8 cellular contexts compared by ENCODE assay signal in genomic region chr1:148280831-148281572, GRCh38.
DNase-seq lines count a peak whose midpoint lies in the region; ATAC-seq and TF ChIP-seq lines count a peak whose summit lies in the region.
"Not testable (repeated sequence)": the region's sequence is repeated elsewhere in the genome, so short reads cannot be mapped to it uniquely, and the experiment has no call there.

No MANE protein-coding gene starts in this region.

- H3K36me3 Mint-ChIP-seq in T-helper 2 cell treated with Interferon-gamma antibody and Interleukin-4, amounts not matched to agents 5 μg/mL and 100 μg/mL, for 36 hours (ENCODE audit: low read depth); naive thymus-derived CD4-positive, alpha-beta T cell: not testable (repeated sequence)

- not testable (repeated sequence) for TF ChIP-seq POLR2A in breast epithelium (IDR thresholded peaks at IDR 0.05)

- H3K27me3 ChIP-seq in breast epithelium; cardiac muscle cell; naive thymus-derived CD4-positive, alpha-beta T cell (ENCODE audit: control insufficient read depth in 2 of 2, insufficient read depth in 2 of 2, low read length in 2 of 2): not testable (repeated sequence)

- not testable (repeated sequence) for H3K4me1 ChIP-seq in ES-I3 (ENCODE audit: insufficient read depth, low read length); breast epithelium; cardiac muscle cell (ENCODE audit: low read depth); naive thymus-derived CD4-positive, alpha-beta T cell (ENCODE audit: control insufficient read depth in 2 of 2, insufficient read depth in 2 of 2, low read length in 2 of 2)

- peak overlapping the region; percentile 51 for H3K27ac Mint-ChIP-seq in T-helper 2 cell treated with Interferon-gamma antibody and Interleukin-4, amounts not matched to agents 5 μg/mL and 100 μg/mL, for 36 hours
- peak overlapping the region in 3 of 9 donors; percentile 58 to 87 (median 75) for H3K27ac Mint-ChIP-seq in naive thymus-derived CD4-positive, alpha-beta T cell
- peak overlapping the region in 1 of 2 donors; percentile 68 for H3K27ac Mint-ChIP-seq in stimulated activated naive CD8-positive, alpha-beta T cell treated with anti-CD3 and anti-CD28 coated beads, Interleukin-15, amount 100 ng/mL, for 72 hours

- ATAC-seq in GM21619 (IDR thresholded peaks at IDR 0.05; ENCODE audit: unreplicated experiment) (peak; percentile 81), HG03280 (IDR thresholded peaks at IDR 0.05; ENCODE audit: unreplicated experiment) (peak; percentile 82)
- peak; percentile 93 for ATAC-seq in naive thymus-derived CD4-positive, alpha-beta T cell
- ATAC-seq in stimulated activated naive CD8-positive, alpha-beta T cell treated with anti-CD3 and anti-CD28 coated beads, Interleukin-15, amount 100 ng/mL, for 72 hours = peak; percentile 86

- H3K27me3 Mint-ChIP-seq in T-helper 2 cell treated with Interferon-gamma antibody and Interleukin-4, amounts not matched to agents 5 μg/mL and 100 μg/mL, for 36 hours (ENCODE audit: low read depth) = peaks cover 22% of the 10 kb centered on the region
- peaks cover 5 to 36% (median 28%) of the 10 kb centered on the region in 5 donors for H3K27me3 Mint-ChIP-seq in naive thymus-derived CD4-positive, alpha-beta T cell
- peaks cover 37% of the 10 kb centered on the region for H3K27me3 Mint-ChIP-seq in stimulated activated naive CD8-positive, alpha-beta T cell treated with anti-CD3 and anti-CD28 coated beads, Interleukin-15, amount 100 ng/mL, for 72 hours

- H3K4me3 ChIP-seq in breast epithelium (peak overlapping the region in 2 of 3 donors; percentile 22 to 61), cardiac muscle cell (peak overlapping the region; percentile 12)
- H3K4me3 ChIP-seq in naive thymus-derived CD4-positive, alpha-beta T cell (ENCODE audit: low read length) = peak overlapping the region; percentile 62

- not testable (repeated sequence) for DNase-seq in T-helper 2 cell treated with Interferon-gamma antibody and Interleukin-4, amounts not matched to agents 5 μg/mL and 100 μg/mL, for 36 hours (ENCODE audit: low spot score); breast epithelium (ENCODE audit: low spot score in 2 of 2); cardiac muscle cell (ENCODE audit: low read depth in 1 of 2, low spot score in 1 of 2); naive thymus-derived CD4-positive, alpha-beta T cell; stimulated activated naive CD8-positive, alpha-beta T cell treated with anti-CD3 and anti-CD28 coated beads, Interleukin-15, amount 100 ng/mL, for 72 hours

- H3K9me3 Mint-ChIP-seq in T-helper 2 cell treated with Interferon-gamma antibody and Interleukin-4, amounts not matched to agents 5 μg/mL and 100 μg/mL, for 36 hours; naive thymus-derived CD4-positive, alpha-beta T cell; stimulated activated naive CD8-positive, alpha-beta T cell treated with anti-CD3 and anti-CD28 coated beads, Interleukin-15, amount 100 ng/mL, for 72 hours: not testable (repeated sequence)

- intact Hi-C loops in breast epithelium (cut with DNase I; ENCODE audit: low total_unique reads) = not testable (repeated sequence)
- intact Hi-C loops in naive thymus-derived CD4-positive, alpha-beta T cell (cut with micrococcal nuclease) = loop anchor here (5.0 kb wide), 3 partner anchors 51 to 81 kb away; no protein-coding TSS in a partner anchor

- H3K9ac ChIP-seq in ES-I3 (ENCODE audit: low read depth, low read length) = peak overlapping the region; percentile 81

- H3K9me3 ChIP-seq in ES-I3 (ENCODE audit: control insufficient read depth, insufficient read depth, low read length); breast epithelium; cardiac muscle cell (ENCODE audit: low read depth); naive thymus-derived CD4-positive, alpha-beta T cell (ENCODE audit: control insufficient read depth in 2 of 3, low read length in 3 of 3): not testable (repeated sequence)

- POLR2A ChIA-PET in naive thymus-derived CD4-positive, alpha-beta T cell (lab: Charles Lee) = not testable (repeated sequence)

- peak overlapping the region; percentile 82 for H3K4me3 Mint-ChIP-seq in T-helper 2 cell treated with Interferon-gamma antibody and Interleukin-4, amounts not matched to agents 5 μg/mL and 100 μg/mL, for 36 hours
- H3K4me3 Mint-ChIP-seq in naive thymus-derived CD4-positive, alpha-beta T cell = peak overlapping the region; percentile 81 to 91 (median 89)
- peak overlapping the region; percentile 91 to 95 for H3K4me3 Mint-ChIP-seq in stimulated activated naive CD8-positive, alpha-beta T cell treated with anti-CD3 and anti-CD28 coated beads, Interleukin-15, amount 100 ng/mL, for 72 hours

- not testable (repeated sequence) for H3K36me3 ChIP-seq in ES-I3 (ENCODE audit: insufficient read depth, low read length); breast epithelium; cardiac muscle cell; naive thymus-derived CD4-positive, alpha-beta T cell (ENCODE audit: control insufficient read depth in 2 of 3, insufficient read depth in 3 of 3, low read length in 3 of 3)

- peaks cover 16% of the 10 kb centered on the region for H3K4me1 Mint-ChIP-seq in T-helper 2 cell treated with Interferon-gamma antibody and Interleukin-4, amounts not matched to agents 5 μg/mL and 100 μg/mL, for 36 hours (ENCODE audit: low read depth)
- H3K4me1 Mint-ChIP-seq in naive thymus-derived CD4-positive, alpha-beta T cell = peaks cover 6 to 21% (median 11%) of the 10 kb centered on the region in 7 donors
- peaks cover 23% of the 10 kb centered on the region for H3K4me1 Mint-ChIP-seq in stimulated activated naive CD8-positive, alpha-beta T cell treated with anti-CD3 and anti-CD28 coated beads, Interleukin-15, amount 100 ng/mL, for 72 hours

- CTCF ChIA-PET in naive thymus-derived CD4-positive, alpha-beta T cell (lab: Charles Lee) = not testable (repeated sequence)

- not testable (repeated sequence) for H3K27ac ChIP-seq in breast epithelium; cardiac muscle cell; naive thymus-derived CD4-positive, alpha-beta T cell (ENCODE audit: low read depth, low read length)

- not testable (repeated sequence) for TF ChIP-seq CTCF in breast epithelium (IDR thresholded peaks at IDR 0.05); cardiac muscle cell (IDR thresholded peaks at IDR 0.05; ENCODE audit: low read depth, low read length)

Comparison
In these comparisons a context has a peak if more than half of its experiments do, and no peak if none do; other contexts are left out.
1. H3K4me3 ChIP-seq: peak in every context shown above with its lines; median percentile 62 in naive thymus-derived CD4-positive, alpha-beta T cell; 42 in breast epithelium; 12 in cardiac muscle cell.